9 cellular contexts compared by ENCODE assay signal in genomic region chr5:108842260-108842659, GRCh38.
"Had no signal": no experiment of that assay in that cellular context is flagged by ENCODE, and none has a peak within 500 bp of the region (broad histone marks: within the 10 kb centered on the region; RNA-seq: fewer than 3 reads in every experiment).

No MANE protein-coding gene starts in this region.

- H3K9me3 Mint-ChIP-seq: H9 had no signal

- H3K9me3 ChIP-seq: HAP-1 had no signal

- H3K27ac ChIP-seq: GM23248 had no signal

- H3K4me1 Mint-ChIP-seq: GM23338 had no signal

- H3K4me1 ChIP-seq: HAP-1 had no signal

- DNase-seq: GM23248, GOT3, H7, H9, HCEC 1CT, HFFc6 had no signal

- H3K27ac Mint-ChIP-seq: GM23338, H9, HFFc6 had no signal

- ATAC-seq: GM23338, HCT116 had no signal

- H2AFZ ChIP-seq: GM23248, GM23338 had no signal

- H3K4me3 Mint-ChIP-seq: GM23338, H9, HFFc6 had no signal

- H3K4me3 ChIP-seq: GM23248, GM23338, HAP-1 had no signal

- H3K9ac ChIP-seq: GM23248 had no signal

- H3K4me2 ChIP-seq: GM23338 had no signal
